ENCODE assay signal across 16 cellular contexts in the genomic region with DNA sequence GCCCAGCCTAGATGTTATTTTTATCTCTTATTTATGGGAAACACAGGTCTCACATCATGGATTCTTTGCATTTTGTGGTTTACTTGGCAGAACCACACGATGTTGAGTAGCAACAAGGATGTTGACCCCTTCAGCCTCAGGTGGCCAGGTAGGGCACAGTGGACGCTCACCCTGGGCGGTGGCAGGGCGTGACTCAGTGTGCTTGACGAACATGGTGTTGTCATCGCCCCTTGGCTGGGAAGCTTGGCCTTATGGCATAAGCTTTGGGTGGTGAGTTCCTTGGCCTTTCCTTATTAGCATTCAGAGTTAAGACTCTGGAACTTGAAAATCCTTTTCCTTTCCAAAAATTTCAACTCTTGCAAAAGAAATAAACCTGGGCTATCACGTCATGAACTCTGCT.
"Had no signal": no experiment of that assay in that cellular context is flagged by ENCODE, and none has a peak within 500 bp of the region (broad histone marks: within the 10 kb centered on the region; RNA-seq: fewer than 3 reads in every experiment).

No MANE protein-coding gene starts in this region.

- H3K27me3 ChIP-seq: brain microvascular endothelial cell, dorsolateral prefrontal cortex, gastrocnemius medialis, heart right ventricle, neural progenitor cell, pancreas, thyroid gland, vagina had no signal

- DNase-seq: activated CD4-positive, alpha-beta T cell treated with anti-CD3 and anti-CD28 coated beads, Interleukin-2, amount 50 U/mL, for 4 hours; activated CD8-positive, alpha-beta memory T cell treated with anti-CD3 and anti-CD28 coated beads, Interleukin-2, amount 10 ng/mL, durations not matched to agents 7 days and 5 days; activated effector memory CD4-positive, alpha-beta T cell treated with Interleukin-2 at 50 U/mL for 16 hours; activated T-cell treated with anti-CD3 and anti-CD28 coated beads, Interleukin-2, amount 50 U/mL, for 24 hours; brain microvascular endothelial cell; dorsolateral prefrontal cortex; gastrocnemius medialis; heart right ventricle; left ventricle myocardium superior; pancreas; thyroid gland had no signal

- H3K4me2 ChIP-seq: neural progenitor cell had no signal

- ATAC-seq: activated CD8-positive, alpha-beta memory T cell treated with anti-CD3 and anti-CD28 coated beads, Interleukin-2, amount 10 ng/mL, durations not matched to agents 7 days and 5 days; gastrocnemius medialis had no signal

- H3K9ac ChIP-seq: neural progenitor cell had no signal

- H3K27ac Mint-ChIP-seq: activated CD8-positive, alpha-beta memory T cell treated with anti-CD3 and anti-CD28 coated beads, Interleukin-2, amount 10 ng/mL, durations not matched to agents 7 days and 5 days; activated naive CD4-positive, alpha-beta T cell treated with anti-CD3 and anti-CD28 coated beads, Interleukin-2, amount 50 U/mL, for 24 hours; activated T-cell treated with anti-CD3 and anti-CD28 coated beads, Interleukin-2, amount 50 U/mL, for 24 hours; mesothelial cell of epicardium; neural progenitor cell; T-helper 2 cell treated with Interferon-gamma antibody and Interleukin-4, amounts not matched to agents 5 μg/mL and 100 μg/mL, for 36 hours had no signal

- H3K27ac ChIP-seq: brain microvascular endothelial cell, gastrocnemius medialis, neural progenitor cell, pancreas, thyroid gland, vagina had no signal

- H3K9me3 ChIP-seq: gastrocnemius medialis, pancreas, thyroid gland, vagina had no signal

- H3K4me1 Mint-ChIP-seq: activated naive CD4-positive, alpha-beta T cell treated with anti-CD3 and anti-CD28 coated beads, Interleukin-2, amount 50 U/mL, for 24 hours; mesothelial cell of epicardium had no signal

- H3K4me3 ChIP-seq: dorsolateral prefrontal cortex, gastrocnemius medialis, heart right ventricle, neural progenitor cell, pancreas, thyroid gland, vagina had no signal

- H3K4me3 Mint-ChIP-seq: activated CD8-positive, alpha-beta memory T cell treated with anti-CD3 and anti-CD28 coated beads, Interleukin-2, amount 10 ng/mL, durations not matched to agents 7 days and 5 days; activated naive CD4-positive, alpha-beta T cell treated with anti-CD3 and anti-CD28 coated beads, Interleukin-2, amount 50 U/mL, for 24 hours; activated T-cell treated with anti-CD3 and anti-CD28 coated beads, Interleukin-2, amount 50 U/mL, for 24 hours; mesothelial cell of epicardium; neural progenitor cell; T-helper 2 cell treated with Interferon-gamma antibody and Interleukin-4, amounts not matched to agents 5 μg/mL and 100 μg/mL, for 36 hours had no signal

- H2AFZ ChIP-seq: neural progenitor cell had no signal

- H3K36me3 ChIP-seq: brain microvascular endothelial cell, gastrocnemius medialis, heart right ventricle, neural progenitor cell, pancreas, thyroid gland, vagina had no signal

- H3K4me1 ChIP-seq: gastrocnemius medialis, neural progenitor cell, thyroid gland had no signal
